8 cellular contexts compared by ENCODE assay signal in the genomic region with DNA sequence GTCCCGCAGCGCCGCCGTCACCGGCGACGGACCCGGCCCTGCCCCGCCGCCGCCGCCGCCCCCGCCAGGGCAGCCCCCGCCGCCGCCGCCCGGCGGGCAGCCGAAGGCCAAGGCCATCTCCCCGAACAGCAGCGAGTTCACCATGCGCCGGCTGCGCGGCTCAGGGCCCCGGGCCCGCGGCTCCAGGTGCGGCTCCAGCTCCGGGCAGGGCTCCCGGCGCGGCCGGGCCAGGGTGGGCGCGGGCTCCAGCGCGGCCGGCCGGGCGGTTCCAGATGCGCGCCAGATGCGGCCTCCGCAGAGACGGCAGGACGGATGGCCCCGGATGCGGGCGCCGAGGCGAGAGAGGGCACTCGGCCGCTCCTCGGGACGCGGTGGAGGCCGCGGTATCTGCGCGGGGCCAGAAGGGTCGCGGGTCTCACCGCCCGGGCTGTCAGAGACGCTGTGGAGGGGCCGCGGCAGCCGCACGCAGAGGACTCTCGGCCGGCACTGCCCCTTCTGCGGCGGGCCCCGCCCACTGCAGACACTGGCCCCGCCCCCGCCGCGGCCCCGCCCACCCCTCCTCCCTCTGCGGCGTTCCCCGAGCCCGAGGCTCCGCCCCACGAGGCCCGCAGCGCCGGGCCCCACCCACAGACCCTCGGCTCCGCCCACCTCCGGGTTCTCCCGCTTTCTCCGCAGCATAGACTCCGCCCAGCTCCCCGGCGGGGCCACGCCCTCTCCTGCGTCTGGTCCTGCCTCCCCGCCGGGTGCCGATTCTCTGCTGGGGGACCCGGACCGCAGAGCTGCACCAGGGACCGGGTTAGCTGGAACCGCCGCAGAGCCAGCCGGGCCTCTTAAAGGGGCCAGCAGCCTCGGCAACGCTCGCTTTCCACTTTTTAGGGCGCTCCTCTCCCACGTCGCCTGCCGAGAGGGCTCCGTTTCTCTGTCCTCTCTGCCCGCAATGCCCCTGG. TPM values are rescaled to one million over a fixed set of nuclear protein-coding genes. Genes with fewer than 3 reads are reported as not detected.
DNase-seq lines count a peak whose midpoint lies in the region; ATAC-seq, FAIRE-seq and TF ChIP-seq lines count a peak whose summit lies in the region.

A gene (minus strand): TSS at position 488 of the 947 bp plus-strand sequence. CDS start 344 bp downstream, at position 144.

- H3K4me1 ChIP-seq in left ventricle myocardium inferior (peaks cover 47% of the 10 kb centered on the region), prostate gland (replicated peaks) (peaks cover 12% of the 10 kb centered on the region)

- TF ChIP-seq CTCF in left ventricle myocardium inferior (IDR thresholded peaks at IDR 0.05; ENCODE audit: borderline replicate concordance), result no peak
- no peak for TF ChIP-seq CTCF in prostate gland (IDR thresholded peaks at IDR 0.05)

- H3K27me3 ChIP-seq in left ventricle myocardium inferior (ENCODE audit: low read depth), result no peaks in the 10 kb centered on the region
- H3K27me3 ChIP-seq in prostate gland (replicated peaks; ENCODE audit: insufficient read depth), result no peaks in the 10 kb centered on the region

- DNase-seq in GM12891 (ENCODE audit: insufficient read length, low spot score), result peak; percentile 98
- DNase-seq in NCI-H1105 treated with DMSO at 0.1 percent for 48 hours (lab: John Stamatoyannopoulos, UW), result peak; percentile 87
- DNase-seq in T-helper 2 cell, result peak; percentile 94 to 100 (median 98)
- DNase-seq in left ventricle myocardium inferior, result peak; percentile 98
- peak; percentile 98 for DNase-seq in prostate gland (ENCODE audit: low spot score)
- peak; percentile 98 for DNase-seq in ureter (ENCODE audit: low spot score)

- WGBS in prostate gland, result under 1% methylated on average over 74 of the region's 119 CpGs

- TF ChIP-seq POLR2A in GM12891 (IDR thresholded peaks at IDR 0.05; ENCODE audit: low read depth, low read length) (peak; percentile 58; the same call in 1 of the 2 replicates), prostate gland (IDR thresholded peaks at IDR 0.05) (peak; percentile 97)

- peak; percentile 97 for FAIRE-seq in GM12891 (lab: Jason Lieb, UNC)

- intact Hi-C loops in left ventricle myocardium inferior (cut with micrococcal nuclease), result loop anchor here (10.0 kb wide), 1 partner anchor 52 kb away; a partner anchor contains a TSS
- intact Hi-C loops in prostate gland (cut with DNase I), result loop anchor here (10.0 kb wide), 1 partner anchor 52 kb away; a partner anchor contains a TSS

- peak; percentile 74 for ATAC-seq in HG02642 (IDR thresholded peaks at IDR 0.05; ENCODE audit: poor library complexity, unreplicated experiment)

- H3K4me3 ChIP-seq in left ventricle myocardium inferior (peak within 1 kb of the TSS; percentile 86), prostate gland (peak within 1 kb of the TSS; percentile 73 to 76)

- H3K27ac ChIP-seq in angular gyrus (ENCODE audit: low read depth, low read length), result peak within 1 kb of the TSS; percentile 64
- H3K27ac ChIP-seq in left ventricle myocardium inferior (replicated peaks), result peak within 1 kb of the TSS; percentile 77
- peak within 1 kb of the TSS; percentile 77 to 78 for H3K27ac ChIP-seq in prostate gland

- H3K9me3 ChIP-seq in left ventricle myocardium inferior (replicated peaks) (no peaks in the 10 kb centered on the region), prostate gland (no peaks in the 10 kb centered on the region)

- H3K36me3 ChIP-seq in left ventricle myocardium inferior, result no peaks in the 10 kb centered on the region
- no peaks in the 10 kb centered on the region for H3K36me3 ChIP-seq in prostate gland

TF ChIP-seq in GM12891, 5 proteins besides CTCF, POLR2A, EP300 and RAD21:
- TF ChIP-seq POU2F2 (IDR thresholded peaks at IDR 0.05; ENCODE audit: low read depth, low read length) (no peak), POLR2AphosphoS5 (IDR thresholded peaks at IDR 0.05; ENCODE audit: low read depth, low read length) (peak; percentile 73), TAF1 (IDR thresholded peaks at IDR 0.05; ENCODE audit: low read depth, low read length) (peak; percentile 49; the same call in 1 of the 2 replicates)

RNA-seq across cellular contexts. Expression of the gene that starts here (rescaled TPM):
- 8.1 TPM for polyA plus RNA-seq in GM12891 (2012; ENCODE audit: low read depth, missing spikeins)
- total RNA-seq in left ventricle myocardium inferior (3.3 TPM), prostate gland (10 to 100 TPM; 13.6 to 20.4 TPM), ureter (15.0 TPM)

Comparison
In these comparisons a context has a peak if more than half of its experiments do, and no peak if none do; other contexts are left out.
1. Peak in every context shown above with its lines: DNase-seq, ATAC-seq, H3K4me3 ChIP-seq and H3K27ac ChIP-seq.